ENCODE assay signal across 7 cellular contexts in genomic region chr12:57094194-57095160, GRCh38. TPM values are rescaled to one million over a fixed set of nuclear protein-coding genes. Genes with fewer than 3 reads are reported as not detected.
DNase-seq lines count a peak whose midpoint lies in the region; ATAC-seq and TF ChIP-seq lines count a peak whose summit lies in the region.

No MANE protein-coding gene starts in this region.

- H3K9me3 ChIP-seq in suprapubic skin (no peaks in the 10 kb centered on the region), WERI-Rb-1 (ENCODE audit: severe bottlenecking) (no peaks in the 10 kb centered on the region)

- DNase-seq in HFFc6 = no peak
- DNase-seq in activated naive CD8-positive, alpha-beta T cell treated with anti-CD3 and anti-CD28 coated beads, Interleukin-2, amount 10 ng/mL, durations not matched to agents 7 days and 5 days = no peak
- DNase-seq in kidney glomerular epithelial cell (lab: John Stamatoyannopoulos, UW) = peak; percentile 61
- DNase-seq in suprapubic skin (ENCODE audit: low spot score in 2 of 2) = peak in 1 of 2 donors; percentile 60
- DNase-seq in SKM-1 treated with dmso at 0.1 percent for 144 hours (lab: John Stamatoyannopoulos, UW; ENCODE audit: unreplicated experiment) = no peak
- no peak for DNase-seq in WERI-Rb-1
- no peak for DNase-seq in SHP77 (lab: John Stamatoyannopoulos, UW)

- POLR2A ChIA-PET in activated naive CD8-positive, alpha-beta T cell treated with anti-CD3 and anti-CD28 coated beads, Interleukin-2, amount 10 ng/mL, durations not matched to agents 7 days and 5 days (lab: Charles Lee) = interaction anchor here (1.2 to 16.0 kb wide), 9 partner anchors 9 to 28 kb away, joined by 3 to 225 read pairs (median 5); partner anchors contain the start of genes NEMP1 and STAT6

- no peaks in the 10 kb centered on the region for H3K9me3 Mint-ChIP-seq in HFFc6
- no peaks in the 10 kb centered on the region for H3K9me3 Mint-ChIP-seq in activated naive CD8-positive, alpha-beta T cell treated with anti-CD3 and anti-CD28 coated beads, Interleukin-2, amount 10 ng/mL, durations not matched to agents 7 days and 5 days

- H3K27ac Mint-ChIP-seq in HFFc6 = peak overlapping the region; percentile 92
- H3K27ac Mint-ChIP-seq in activated naive CD8-positive, alpha-beta T cell treated with anti-CD3 and anti-CD28 coated beads, Interleukin-2, amount 10 ng/mL, durations not matched to agents 7 days and 5 days = peak overlapping the region; percentile 95

- H3K36me3 ChIP-seq in suprapubic skin = peaks cover 79% of the 10 kb centered on the region
- peaks cover 46% of the 10 kb centered on the region for H3K36me3 ChIP-seq in WERI-Rb-1

- peak overlapping the region; percentile 75 for H3K4me3 Mint-ChIP-seq in HFFc6
- H3K4me3 Mint-ChIP-seq in activated naive CD8-positive, alpha-beta T cell treated with anti-CD3 and anti-CD28 coated beads, Interleukin-2, amount 10 ng/mL, durations not matched to agents 7 days and 5 days = peak overlapping the region; percentile 16

- no peaks in the 10 kb centered on the region for H3K27me3 ChIP-seq in suprapubic skin
- no peaks in the 10 kb centered on the region for H3K27me3 ChIP-seq in WERI-Rb-1 (ENCODE audit: insufficient read depth, low read depth, severe bottlenecking)

- H3K36me3 Mint-ChIP-seq in HFFc6 (ENCODE audit: low read depth) = peaks cover 42% of the 10 kb centered on the region
- peaks cover 32% of the 10 kb centered on the region for H3K36me3 Mint-ChIP-seq in activated naive CD8-positive, alpha-beta T cell treated with anti-CD3 and anti-CD28 coated beads, Interleukin-2, amount 10 ng/mL, durations not matched to agents 7 days and 5 days

- WGBS in suprapubic skin = 28% methylated on average over 13 of the region's 15 CpGs

- TF ChIP-seq EP300 in suprapubic skin (IDR thresholded peaks at IDR 0.05) = no peak

- peaks cover 71% of the 10 kb centered on the region for H3K4me1 Mint-ChIP-seq in HFFc6 (ENCODE audit: low read depth)
- H3K4me1 Mint-ChIP-seq in activated naive CD8-positive, alpha-beta T cell treated with anti-CD3 and anti-CD28 coated beads, Interleukin-2, amount 10 ng/mL, durations not matched to agents 7 days and 5 days = peaks cover 52% of the 10 kb centered on the region

- ATAC-seq in activated naive CD8-positive, alpha-beta T cell treated with anti-CD3 and anti-CD28 coated beads, Interleukin-2, amount 10 ng/mL, durations not matched to agents 7 days and 5 days (ENCODE audit: low read depth) = no peak

- TF ChIP-seq CTCF in HFFc6 (IDR thresholded peaks at IDR 0.05) (no peak), suprapubic skin (IDR thresholded peaks at IDR 0.05) (no peak), WERI-Rb-1 (IDR thresholded peaks at IDR 0.05; ENCODE audit: low read depth, low read length) (no peak)

- H3K27ac ChIP-seq in suprapubic skin (peak overlapping the region; percentile 86), WERI-Rb-1 (no peak overlapping the region)

- TF ChIP-seq POLR2A in suprapubic skin (IDR thresholded peaks at IDR 0.05) = no peak

- peak overlapping the region; percentile 7 for H3K4me3 ChIP-seq in suprapubic skin
- no peak overlapping the region for H3K4me3 ChIP-seq in WERI-Rb-1 (ENCODE audit: low read depth, low read length)

- H3K27me3 Mint-ChIP-seq in HFFc6 (ENCODE audit: insufficient read depth) = peaks cover 22% of the 10 kb centered on the region
- H3K27me3 Mint-ChIP-seq in activated naive CD8-positive, alpha-beta T cell treated with anti-CD3 and anti-CD28 coated beads, Interleukin-2, amount 10 ng/mL, durations not matched to agents 7 days and 5 days = no peaks in the 10 kb centered on the region

- H3K4me1 ChIP-seq in suprapubic skin = peaks cover 92% of the 10 kb centered on the region

RNA-seq across cellular contexts. Expression of gene NAB2, which starts 5.6 kb away (rescaled TPM):
- total RNA-seq in HFFc6 (2021; fragmentation: NEBNext Ultra II Directional; extraction: Animal tissue kit (Norgen Biotek cat#: 25700)) = 10 to 100 TPM; 37.9 to 48.1 (median 44.8) TPM
- 10 to 100 TPM; 13.1 to 16.1 TPM for total RNA-seq in activated naive CD8-positive, alpha-beta T cell treated with anti-CD3 and anti-CD28 coated beads, Interleukin-2, amount 10 ng/mL, durations not matched to agents 7 days and 5 days
- 10 to 100 TPM; 28.2 to 52.5 (median 36.9) TPM for total RNA-seq in suprapubic skin

RNA-seq across cellular contexts. Expression of gene NEMP1, which starts 15.9 kb away (rescaled TPM):
- 10 to 100 TPM; 13.0 to 22.1 (median 20.7) TPM for total RNA-seq in HFFc6 (2021; fragmentation: NEBNext Ultra II Directional; extraction: Animal tissue kit (Norgen Biotek cat#: 25700))
- 10 to 100 TPM; 52.9 to 59.6 TPM for total RNA-seq in activated naive CD8-positive, alpha-beta T cell treated with anti-CD3 and anti-CD28 coated beads, Interleukin-2, amount 10 ng/mL, durations not matched to agents 7 days and 5 days
- 10 to 100 TPM in 2 of 4 donors, 1 to 10 TPM in 2; 6.5 to 31.2 (median 9.5) TPM for total RNA-seq in suprapubic skin

RNA-seq across cellular contexts. Expression of gene STAT6, which starts 16.7 kb away (rescaled TPM):
- total RNA-seq in HFFc6 (2021; fragmentation: NEBNext Ultra II Directional; extraction: Animal tissue kit (Norgen Biotek cat#: 25700)) = 100 to 1,000 TPM in 1 of 6 experiments, 10 to 100 TPM in 5; 83.7 to 102 (median 93.5) TPM
- total RNA-seq in activated naive CD8-positive, alpha-beta T cell treated with anti-CD3 and anti-CD28 coated beads, Interleukin-2, amount 10 ng/mL, durations not matched to agents 7 days and 5 days = 100 to 1,000 TPM; 251 to 263 TPM
- 100 to 1,000 TPM; 140 to 348 (median 183) TPM for total RNA-seq in suprapubic skin

RNA-seq across cellular contexts. Expression of gene LRP1, which starts 33.8 kb away (rescaled TPM):
- total RNA-seq in HFFc6 (2021; fragmentation: NEBNext Ultra II Directional; extraction: Animal tissue kit (Norgen Biotek cat#: 25700)) = 100 to 1,000 TPM; 187 to 332 (median 201) TPM
- 1 to 10 TPM; 4.9 to 6.1 TPM for total RNA-seq in activated naive CD8-positive, alpha-beta T cell treated with anti-CD3 and anti-CD28 coated beads, Interleukin-2, amount 10 ng/mL, durations not matched to agents 7 days and 5 days
- total RNA-seq in suprapubic skin = 100 to 1,000 TPM in 2 of 4 donors, 10 to 100 TPM in 2; 83.1 to 149 (median 106) TPM

RNA-seq across cellular contexts. Expression of gene MYO1A, which starts 44.5 kb away (rescaled TPM):
- under 1 TPM in 1 of 6 experiments, not detected in 5; 0.23 TPM for total RNA-seq in HFFc6 (2021; fragmentation: NEBNext Ultra II Directional; extraction: Animal tissue kit (Norgen Biotek cat#: 25700))
- total RNA-seq in activated naive CD8-positive, alpha-beta T cell treated with anti-CD3 and anti-CD28 coated beads, Interleukin-2, amount 10 ng/mL, durations not matched to agents 7 days and 5 days = 1 to 10 TPM; 1.2 to 2.1 TPM
- 1 to 10 TPM in 1 of 4 donors, under 1 TPM in 3; 0.16 to 2.3 (median 0.58) TPM for total RNA-seq in suprapubic skin
